ENCODE assay signal across 22 cellular contexts in genomic region chr16:89131783-89132182, GRCh38. TPM values are rescaled to one million over a fixed set of nuclear protein-coding genes. Genes with fewer than 3 reads are reported as not detected.
"Had no signal": no experiment of that assay in that cellular context is flagged by ENCODE, and none has a peak within 500 bp of the region (broad histone marks: within the 10 kb centered on the region; RNA-seq: fewer than 3 reads in every experiment).

No MANE protein-coding gene starts in this region.

- H3K4me3 ChIP-seq: cardiac muscle cell, hepatocyte, tibial nerve, uterus had no signal

- DNase-seq: activated CD4-positive, alpha-beta T cell treated with anti-CD3 and anti-CD28 coated beads, Interleukin-2, amount 10 ng/mL, durations not matched to agents 7 days and 5 days; activated CD4-positive, CD25-positive, alpha-beta regulatory T cell; activated CD8-positive, alpha-beta T cell treated with anti-CD3 and anti-CD28 coated beads, Interleukin-2, amount 10 ng/mL, durations not matched to agents 7 days and 5 days; activated gamma-delta T cell treated with Interleukin-2 at 50 U/mL for 16 hours; activated T-cell treated with anti-CD3 and anti-CD28 coated beads, Interleukin-2, amount 50 U/mL, for 72 hours; amniotic stem cell; dermis blood vessel endothelial cell; effector memory CD4-positive, alpha-beta T cell; left colon; mammary epithelial cell; midbrain; nephron progenitor cell; stimulated activated CD4-positive, alpha-beta T cell treated with anti-CD3 and anti-CD28 coated beads, Interleukin-2, amount 100 ng/mL, for 24 hours; stimulated activated naive CD4-positive, alpha-beta T cell treated with Interleukin-2 at 50 U/mL for 16 hours; T1000; uterus had no signal

- ATAC-seq: activated CD8-positive, alpha-beta T cell treated with anti-CD3 and anti-CD28 coated beads, Interleukin-2, amount 10 ng/mL, durations not matched to agents 7 days and 5 days; activated naive CD4-positive, alpha-beta T cell treated with anti-CD3 and anti-CD28 coated beads, Interleukin-2, amount 50 U/mL, for 72 hours; activated T-cell treated with anti-CD3 and anti-CD28 coated beads, Interleukin-2, amount 50 U/mL, for 72 hours had no signal

- H3K27me3 Mint-ChIP-seq: activated CD4-positive, alpha-beta T cell treated with anti-CD3 and anti-CD28 coated beads, Interleukin-2, amount 10 ng/mL, durations not matched to agents 7 days and 5 days; progenitor cell of endocrine pancreas had no signal

- H3K4me1 ChIP-seq: tibial nerve, uterus had no signal

- H3K4me1 Mint-ChIP-seq: nephron progenitor cell had no signal

- H3K4me3 Mint-ChIP-seq: activated CD4-positive, alpha-beta T cell treated with anti-CD3 and anti-CD28 coated beads, Interleukin-2, amount 10 ng/mL, durations not matched to agents 7 days and 5 days; activated CD8-positive, alpha-beta T cell treated with anti-CD3 and anti-CD28 coated beads, Interleukin-2, amount 10 ng/mL, durations not matched to agents 7 days and 5 days; activated T-cell treated with anti-CD3 and anti-CD28 coated beads, Interleukin-2, amount 50 U/mL, for 72 hours; nephron progenitor cell had no signal

- H3K36me3 ChIP-seq: uterus had no signal

- H3K9me3 Mint-ChIP-seq: activated naive CD4-positive, alpha-beta T cell treated with anti-CD3 and anti-CD28 coated beads, Interleukin-2, amount 50 U/mL, for 72 hours; activated T-cell treated with anti-CD3 and anti-CD28 coated beads, Interleukin-2, amount 50 U/mL, for 72 hours had no signal

- H3K9me3 ChIP-seq: uterus had no signal

- H3K27ac Mint-ChIP-seq: activated CD4-positive, alpha-beta T cell treated with anti-CD3 and anti-CD28 coated beads, Interleukin-2, amount 10 ng/mL, durations not matched to agents 7 days and 5 days; activated CD8-positive, alpha-beta T cell treated with anti-CD3 and anti-CD28 coated beads, Interleukin-2, amount 10 ng/mL, durations not matched to agents 7 days and 5 days; activated T-cell treated with anti-CD3 and anti-CD28 coated beads, Interleukin-2, amount 50 U/mL, for 72 hours; nephron progenitor cell; progenitor cell of endocrine pancreas had no signal

RNA-seq across cellular contexts. Expression of gene CDH15, which starts 39.8 kb away (rescaled TPM):
- total RNA-seq: activated CD4-positive, alpha-beta T cell treated with anti-CD3 and anti-CD28 coated beads, Interleukin-2, amount 10 ng/mL, durations not matched to agents 7 days and 5 days; activated CD8-positive, alpha-beta T cell treated with anti-CD3 and anti-CD28 coated beads, Interleukin-2, amount 10 ng/mL, durations not matched to agents 7 days and 5 days; activated T-cell treated with anti-CD3 and anti-CD28 coated beads, Interleukin-2, amount 50 U/mL, for 72 hours; dermis blood vessel endothelial cell; left colon; omental fat pad; progenitor cell of endocrine pancreas had no signal
